Comparison of ENCODE assay signal across 20 cellular contexts in the genomic region with DNA sequence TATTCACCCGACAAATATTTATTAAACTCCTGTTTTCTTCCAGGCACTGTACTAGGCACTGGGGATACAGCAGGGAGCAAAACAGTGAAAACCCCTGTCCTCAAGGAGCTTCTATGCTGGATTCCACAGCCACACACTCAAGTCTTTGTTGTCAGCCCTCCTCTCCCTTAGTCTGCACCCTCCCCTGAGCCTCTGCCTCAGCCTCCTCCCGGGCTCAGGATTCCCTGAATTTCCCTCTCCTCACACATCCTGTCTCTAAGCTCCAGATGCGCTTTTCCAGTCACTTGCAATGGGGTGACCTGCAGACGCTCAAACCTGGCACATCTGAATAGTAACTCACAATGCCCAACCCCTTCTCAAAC. TPM values are rescaled to one million over a fixed set of nuclear protein-coding genes. Genes with fewer than 3 reads are reported as not detected.
DNase-seq lines count a peak whose midpoint lies in the region; ATAC-seq and TF ChIP-seq lines count a peak whose summit lies in the region.
"Had no signal": no experiment of that assay in that cellular context is flagged by ENCODE, and none has a peak within 500 bp of the region (broad histone marks: within the 10 kb centered on the region; RNA-seq: fewer than 3 reads in every experiment).

No MANE protein-coding gene starts in this region.

- no peak for TF ChIP-seq POLR2A in vagina (IDR thresholded peaks at IDR 0.05)

- ATAC-seq in left ventricle myocardium superior (no peak), GM19452 (IDR thresholded peaks at IDR 0.05; ENCODE audit: unreplicated experiment) (no peak)
- ATAC-seq: CD8-positive, alpha-beta T cell; HCT116 had no signal

- H3K27ac ChIP-seq in parathyroid adenoma = peak overlapping the region; percentile 95
- peak overlapping the region; percentile 82 for H3K27ac ChIP-seq in vagina
- H3K27ac ChIP-seq: BLaER1 treated with 17β-estradiol and CSF1 and Interleukin-3, amounts not matched to agents 10 nM and 100 nM had no signal

- intact Hi-C loops in left ventricle myocardium superior (cut with micrococcal nuclease) = no loop called here
- intact Hi-C loops in cardiac septum (cut with DNase I) = no loop called here
- intact Hi-C loops in vagina (cut with DNase I) = no loop called here

- H3K36me3 ChIP-seq in parathyroid adenoma (ENCODE audit: control insufficient read depth, insufficient read depth, low read length) (no peaks in the 10 kb centered on the region), vagina (no peaks in the 10 kb centered on the region)
- H3K36me3 ChIP-seq: BLaER1 treated with 17β-estradiol and CSF1 and Interleukin-3, amounts not matched to agents 10 nM and 100 nM; Peyer's patch had no signal

- peak overlapping the region; percentile 21 for H3K4me3 Mint-ChIP-seq in glutamatergic neuron (ENCODE audit: unreplicated experiment)
- H3K4me3 Mint-ChIP-seq: CD8-positive, alpha-beta T cell; IgD-negative memory B cell had no signal

- DNase-seq in left ventricle myocardium superior = peak; percentile 12
- DNase-seq in cardiac septum (ENCODE audit: low spot score) = no peak
- no peak for DNase-seq in glutamatergic neuron
- DNase-seq in vagina (ENCODE audit: extremely low spot score in 2 of 2) = peak; percentile 64 to 85
- DNase-seq in NCI-H510A (lab: John Stamatoyannopoulos, UW) = no peak
- no peak for DNase-seq in HPDE6-E6E7 (ENCODE audit: extremely low spot score)
- DNase-seq: Calu3; CD8-positive, alpha-beta T cell; GF-D8; Kasumi-1; NCI-H1105; NCI-H2081; NCI-H2171 treated with DMSO at 0.1 percent for 48 hours; NCI-H446 treated with DMSO at 0.1 percent for 48 hours; Peyer's patch had no signal

- H3K9ac ChIP-seq in parathyroid adenoma = no peak overlapping the region
- H3K9ac ChIP-seq: BLaER1 treated with 17β-estradiol and CSF1 and Interleukin-3, amounts not matched to agents 10 nM and 100 nM had no signal

- H3K4me2 ChIP-seq in parathyroid adenoma (ENCODE audit: low read length) = no peak overlapping the region

- peak overlapping the region; percentile 65 for H3K27ac Mint-ChIP-seq in glutamatergic neuron (ENCODE audit: unreplicated experiment)
- H3K27ac Mint-ChIP-seq: CD8-positive, alpha-beta T cell; IgD-negative memory B cell had no signal

- peaks cover 47% of the 10 kb centered on the region for H3K4me1 ChIP-seq in parathyroid adenoma
- H3K4me1 ChIP-seq in vagina = peaks cover 38% of the 10 kb centered on the region

- peaks cover 41% of the 10 kb centered on the region for H3K4me1 Mint-ChIP-seq in glutamatergic neuron (ENCODE audit: low read depth, unreplicated experiment)

- H3K36me3 Mint-ChIP-seq in glutamatergic neuron (ENCODE audit: unreplicated experiment) = no peaks in the 10 kb centered on the region
- H3K36me3 Mint-ChIP-seq: CD8-positive, alpha-beta T cell; IgD-negative memory B cell had no signal

- H3K27me3 ChIP-seq in parathyroid adenoma (ENCODE audit: control insufficient read depth, insufficient read depth, low read length) (no peaks in the 10 kb centered on the region), vagina (no peaks in the 10 kb centered on the region)
- H3K27me3 ChIP-seq: BLaER1 treated with 17β-estradiol and CSF1 and Interleukin-3, amounts not matched to agents 10 nM and 100 nM; Peyer's patch had no signal

- H2AFZ ChIP-seq in parathyroid adenoma = no peak overlapping the region

- no peaks in the 10 kb centered on the region for H3K79me2 ChIP-seq in parathyroid adenoma

- TF ChIP-seq CTCF in glutamatergic neuron (IDR thresholded peaks at IDR 0.05; ENCODE audit: partially characterized antibody, unreplicated experiment) (no peak), parathyroid adenoma (IDR thresholded peaks at IDR 0.05) (no peak), vagina (IDR thresholded peaks at IDR 0.05) (no peak)

- peaks cover 7% of the 10 kb centered on the region for H3K9me3 Mint-ChIP-seq in glutamatergic neuron (ENCODE audit: unreplicated experiment)
- H3K9me3 Mint-ChIP-seq: CD8-positive, alpha-beta T cell had no signal

- H3K4me3 ChIP-seq in parathyroid adenoma (ENCODE audit: low read depth, low read length) (no peak overlapping the region), vagina (no peak overlapping the region)
- H3K4me3 ChIP-seq: BLaER1 treated with 17β-estradiol and CSF1 and Interleukin-3, amounts not matched to agents 10 nM and 100 nM; Peyer's patch had no signal

- H3K27me3 Mint-ChIP-seq in glutamatergic neuron (ENCODE audit: unreplicated experiment) = peaks cover 13% of the 10 kb centered on the region

- no peaks in the 10 kb centered on the region for H3K9me3 ChIP-seq in parathyroid adenoma (ENCODE audit: control insufficient read depth, low read length)
- no peaks in the 10 kb centered on the region for H3K9me3 ChIP-seq in vagina
- H3K9me3 ChIP-seq: BLaER1 treated with 17β-estradiol and CSF1 and Interleukin-3, amounts not matched to agents 10 nM and 100 nM; Peyer's patch had no signal

RNA-seq across cellular contexts. Expression of a gene that starts 13.5 kb away (rescaled TPM):
- total RNA-seq in left ventricle myocardium superior = 22.3 TPM
- 12.2 TPM for total RNA-seq in cardiac septum
- total RNA-seq in glutamatergic neuron (ENCODE audit: unreplicated experiment) = 2.8 TPM
- 13.5 TPM for total RNA-seq in vagina
- total RNA-seq: CD8-positive, alpha-beta T cell had no signal

Comparison
In these comparisons a context has a peak if more than half of its experiments do, and no peak if none do; other contexts are left out.
1. DNase-seq: peak in left ventricle myocardium superior (single experiment) and vagina (2 of 2); none in cardiac septum (single experiment), glutamatergic neuron (single experiment), NCI-H510A (single experiment) and HPDE6-E6E7 (single experiment).